In the genomic region with DNA sequence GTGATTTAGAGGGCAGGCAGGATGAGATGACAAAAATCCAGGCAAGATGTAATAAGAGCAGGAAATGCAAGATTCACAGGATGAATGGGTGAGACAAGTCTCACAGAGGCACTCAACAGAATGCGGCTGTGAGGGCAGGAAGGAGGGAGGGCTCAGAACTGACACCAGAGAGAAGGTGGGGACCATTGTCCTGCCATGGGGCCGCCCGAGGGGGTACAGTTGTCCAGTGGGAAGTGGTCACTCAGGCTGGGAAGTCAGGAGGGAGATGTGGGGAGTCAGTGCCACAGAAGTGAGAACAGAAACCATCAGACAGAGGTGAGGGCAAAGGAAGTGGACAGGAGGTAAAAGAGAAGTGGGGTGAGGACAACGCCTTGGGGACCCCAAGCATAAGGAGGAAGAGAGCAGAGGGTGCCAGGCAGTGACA, we compare ENCODE assay signal across 1 cellular context.
TF ChIP-seq lines count a peak whose summit lies in the region.

No MANE protein-coding gene starts in this region.

TF ChIP-seq in IMR-90, 13 proteins besides CTCF, POLR2A, EP300 and RAD21 (continued from another document):
- TF ChIP-seq MAZ (IDR thresholded peaks at IDR 0.05; ENCODE audit: borderline replicate concordance, low read depth, low read length): no peak
- no peak for TF ChIP-seq CEBPB (IDR thresholded peaks at IDR 0.05; ENCODE audit: low read depth, low read length)
- no peak for TF ChIP-seq FOS (IDR thresholded peaks at IDR 0.05; ENCODE audit: low read depth, low read length)
- TF ChIP-seq, protein P1, sequence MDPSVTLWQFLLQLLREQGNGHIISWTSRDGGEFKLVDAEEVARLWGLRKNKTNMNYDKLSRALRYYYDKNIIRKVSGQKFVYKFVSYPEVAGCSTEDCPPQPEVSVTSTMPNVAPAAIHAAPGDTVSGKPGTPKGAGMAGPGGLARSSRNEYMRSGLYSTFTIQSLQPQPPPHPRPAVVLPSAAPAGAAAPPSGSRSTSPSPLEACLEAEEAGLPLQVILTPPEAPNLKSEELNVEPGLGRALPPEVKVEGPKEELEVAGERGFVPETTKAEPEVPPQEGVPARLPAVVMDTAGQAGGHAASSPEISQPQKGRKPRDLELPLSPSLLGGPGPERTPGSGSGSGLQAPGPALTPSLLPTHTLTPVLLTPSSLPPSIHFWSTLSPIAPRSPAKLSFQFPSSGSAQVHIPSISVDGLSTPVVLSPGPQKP (IDR thresholded peaks at IDR 0.05; ENCODE audit: borderline replicate concordance, low read depth, low read length): no peak
- TF ChIP-seq MAFK (IDR thresholded peaks at IDR 0.05; ENCODE audit: low read depth, low read length): no peak
- TF ChIP-seq CHD1 (IDR thresholded peaks at IDR 0.05; ENCODE audit: low read depth, low read length): no peak
- TF ChIP-seq SMC3 (IDR thresholded peaks at IDR 0.05; ENCODE audit: low read depth, low read length): no peak
